ENCODE assay signal across 1 cellular context in genomic region chr13:49820591-49821215, GRCh38.
TF ChIP-seq lines count a peak whose summit lies in the region.

No MANE protein-coding gene starts in this region.

TF ChIP-seq in HepG2, 621 proteins besides CTCF, POLR2A, EP300 and RAD21 (continued from another document and continues in another):
- peak; percentile 68 for TF ChIP-seq ARID5B (CRISPR knock-in tag; IDR thresholded peaks at IDR 0.05)
- 0 out of 2 replicates have a peak, but pooled peaks have one; percentile 28 for TF ChIP-seq FOSL2 (CRISPR knock-in tag; IDR thresholded peaks at IDR 0.05)
- TF ChIP-seq RXRB (CRISPR knock-in tag; IDR thresholded peaks at IDR 0.05; ENCODE audit: borderline replicate concordance), result 0 out of 2 replicates have a peak, but pooled peaks have one; percentile 23
- peak; percentile 38; the same call in 1 of the 2 replicates for TF ChIP-seq SAP130 (CRISPR knock-in tag; IDR thresholded peaks at IDR 0.05; ENCODE audit: low read depth)
- no peak for TF ChIP-seq ZNF746 (CRISPR knock-in tag; IDR thresholded peaks at IDR 0.05)
- TF ChIP-seq FOXO4 (CRISPR knock-in tag; conservative IDR thresholded peaks at IDR 0.05), result no peak
- no peak for TF ChIP-seq PRDM15 (CRISPR knock-in tag; IDR thresholded peaks at IDR 0.05)
- TF ChIP-seq ETV5 (CRISPR knock-in tag; IDR thresholded peaks at IDR 0.05; ENCODE audit: borderline replicate concordance), result peak; percentile 73; the same call in 1 of the 2 replicates
- peak; percentile 48; the same call in 1 of the 2 replicates for TF ChIP-seq TBX2 (CRISPR knock-in tag; IDR thresholded peaks at IDR 0.05; ENCODE audit: borderline replicate concordance)
- no peak for TF ChIP-seq ZKSCAN1 (IDR thresholded peaks at IDR 0.05; ENCODE audit: low read length)
- peak; percentile 63 for TF ChIP-seq KDM6A (CRISPR knock-in tag; IDR thresholded peaks at IDR 0.05; ENCODE audit: low read depth)
- no peak for TF ChIP-seq TAF1 (CRISPR knock-in tag; IDR thresholded peaks at IDR 0.05)
- no peak for TF ChIP-seq TFE3 (CRISPR knock-in tag; IDR thresholded peaks at IDR 0.05)
- 0 out of 2 replicates have a peak, but pooled peaks have one; percentile 24 for TF ChIP-seq HOMEZ (CRISPR knock-in tag; IDR thresholded peaks at IDR 0.05; ENCODE audit: low read depth)
- TF ChIP-seq NFYB (CRISPR knock-in tag; IDR thresholded peaks at IDR 0.05), result no peak
- 0 out of 2 replicates have a peak, but pooled peaks have one; percentile 20 for TF ChIP-seq FOXP4 (CRISPR knock-in tag; IDR thresholded peaks at IDR 0.05)
- TF ChIP-seq EED (CRISPR knock-in tag; IDR thresholded peaks at IDR 0.05), result no peak
- TF ChIP-seq NCOA1 (CRISPR knock-in tag; IDR thresholded peaks at IDR 0.05), result no peak
- peak; percentile 41 for TF ChIP-seq RARA (CRISPR knock-in tag; IDR thresholded peaks at IDR 0.05)
- no peak for TF ChIP-seq ATF1 (CRISPR knock-in tag; IDR thresholded peaks at IDR 0.05)
- no peak for TF ChIP-seq MAFK (conservative IDR thresholded peaks at IDR 0.05 in 1 of 2, IDR thresholded peaks at IDR 0.05 in 1 of 2; ENCODE audit: low read length in 2 of 2)
- TF ChIP-seq ZNF644 (CRISPR knock-in tag; IDR thresholded peaks at IDR 0.05; ENCODE audit: low read depth), result peak; percentile 60; the same call in 1 of the 2 replicates
- peak; percentile 23; the same call in 1 of the 2 replicates for TF ChIP-seq POGZ (CRISPR knock-in tag; IDR thresholded peaks at IDR 0.05)
- TF ChIP-seq ZBTB26 (CRISPR knock-in tag; IDR thresholded peaks at IDR 0.05; ENCODE audit: borderline replicate concordance), result no peak
- 0 out of 2 replicates have a peak, but pooled peaks have one; percentile 15 for TF ChIP-seq ZNF331 (CRISPR knock-in tag; IDR thresholded peaks at IDR 0.05)
- no peak for TF ChIP-seq ZNF275 (CRISPR knock-in tag; IDR thresholded peaks at IDR 0.05; ENCODE audit: borderline replicate concordance)
- TF ChIP-seq SIX4 (CRISPR knock-in tag; IDR thresholded peaks at IDR 0.05), result 0 out of 2 replicates have a peak, but pooled peaks have one; percentile 17
- TF ChIP-seq HDAC2 (CRISPR knock-in tag; IDR thresholded peaks at IDR 0.05), result 0 out of 2 replicates have a peak, but pooled peaks have one; percentile 30
- no peak for TF ChIP-seq ZNF263 (CRISPR knock-in tag; IDR thresholded peaks at IDR 0.05)
- TF ChIP-seq HNF4G (IDR thresholded peaks at IDR 0.05; ENCODE audit: borderline replicate concordance, low read depth, low read length), result peak; percentile 69; the same call in 1 of the 2 replicates
- TF ChIP-seq HNF4G (CRISPR knock-in tag; IDR thresholded peaks at IDR 0.05; ENCODE audit: borderline replicate concordance, low read depth), result no peak; the same call in 1 of the 2 replicates
- peak; percentile 79 for TF ChIP-seq PAXIP1 (CRISPR knock-in tag; conservative IDR thresholded peaks at IDR 0.05)
- 0 out of 2 replicates have a peak, but pooled peaks have one; percentile 23 for TF ChIP-seq ZNF614 (CRISPR knock-in tag; IDR thresholded peaks at IDR 0.05; ENCODE audit: borderline replicate concordance)
- no peak for TF ChIP-seq DNMT1 (CRISPR knock-in tag; IDR thresholded peaks at IDR 0.05)
- TF ChIP-seq PHF5A (CRISPR knock-in tag; IDR thresholded peaks at IDR 0.05; ENCODE audit: low read depth, unreplicated experiment), result no peak
- TF ChIP-seq ZNF703 (CRISPR knock-in tag; IDR thresholded peaks at IDR 0.05; ENCODE audit: borderline replicate concordance), result no peak
- TF ChIP-seq CHCHD3 (CRISPR knock-in tag; IDR thresholded peaks at IDR 0.05), result no peak
- peak; percentile 35 for TF ChIP-seq FOXA3 (CRISPR knock-in tag; IDR thresholded peaks at IDR 0.05)
